8 cellular contexts compared by ENCODE assay signal in the genomic region with DNA sequence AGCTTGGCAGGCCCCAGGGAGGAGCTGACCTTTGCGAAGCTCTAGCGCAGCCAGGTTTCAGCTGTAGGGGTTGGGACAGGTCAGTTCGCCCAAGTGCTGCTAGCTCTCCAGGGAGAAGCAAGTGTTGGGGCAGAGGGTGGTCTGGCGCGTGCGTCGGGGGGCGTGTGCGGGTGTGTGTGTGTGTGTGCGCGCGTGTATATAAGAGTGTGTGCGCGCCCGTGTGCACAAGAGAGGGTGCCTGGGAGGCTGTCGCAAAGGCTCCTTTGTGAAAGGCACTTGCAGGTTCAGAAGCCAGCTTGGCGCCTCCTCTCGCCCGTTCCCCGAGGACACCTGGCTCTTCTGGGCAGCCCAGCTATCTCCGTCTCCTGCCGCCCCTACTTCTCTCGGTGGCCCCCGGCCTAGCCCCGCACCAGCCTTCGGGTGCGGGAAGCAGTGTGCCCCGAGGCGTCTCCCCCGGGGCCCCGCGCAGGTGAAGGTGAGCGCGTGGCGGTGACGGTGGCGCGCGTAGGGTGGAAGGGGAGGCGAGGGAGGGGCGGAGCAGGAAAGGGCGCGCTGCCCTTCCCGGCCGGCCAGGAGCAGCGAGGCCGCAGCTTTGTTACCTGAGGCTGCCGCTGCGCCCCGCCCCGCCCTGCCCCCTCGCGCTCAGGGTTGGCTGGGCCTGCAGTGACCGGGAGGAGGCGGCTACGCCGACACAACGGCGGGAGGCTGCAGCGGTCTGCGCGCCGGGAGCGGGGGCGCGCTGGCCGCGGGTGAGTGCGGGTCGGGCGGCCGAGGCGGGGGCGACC. TPM values are rescaled to one million over a fixed set of nuclear protein-coding genes. Genes with fewer than 3 reads are reported as not detected.
DNase-seq lines count a peak whose midpoint lies in the region; ATAC-seq and TF ChIP-seq lines count a peak whose summit lies in the region.

A gene with protein sequence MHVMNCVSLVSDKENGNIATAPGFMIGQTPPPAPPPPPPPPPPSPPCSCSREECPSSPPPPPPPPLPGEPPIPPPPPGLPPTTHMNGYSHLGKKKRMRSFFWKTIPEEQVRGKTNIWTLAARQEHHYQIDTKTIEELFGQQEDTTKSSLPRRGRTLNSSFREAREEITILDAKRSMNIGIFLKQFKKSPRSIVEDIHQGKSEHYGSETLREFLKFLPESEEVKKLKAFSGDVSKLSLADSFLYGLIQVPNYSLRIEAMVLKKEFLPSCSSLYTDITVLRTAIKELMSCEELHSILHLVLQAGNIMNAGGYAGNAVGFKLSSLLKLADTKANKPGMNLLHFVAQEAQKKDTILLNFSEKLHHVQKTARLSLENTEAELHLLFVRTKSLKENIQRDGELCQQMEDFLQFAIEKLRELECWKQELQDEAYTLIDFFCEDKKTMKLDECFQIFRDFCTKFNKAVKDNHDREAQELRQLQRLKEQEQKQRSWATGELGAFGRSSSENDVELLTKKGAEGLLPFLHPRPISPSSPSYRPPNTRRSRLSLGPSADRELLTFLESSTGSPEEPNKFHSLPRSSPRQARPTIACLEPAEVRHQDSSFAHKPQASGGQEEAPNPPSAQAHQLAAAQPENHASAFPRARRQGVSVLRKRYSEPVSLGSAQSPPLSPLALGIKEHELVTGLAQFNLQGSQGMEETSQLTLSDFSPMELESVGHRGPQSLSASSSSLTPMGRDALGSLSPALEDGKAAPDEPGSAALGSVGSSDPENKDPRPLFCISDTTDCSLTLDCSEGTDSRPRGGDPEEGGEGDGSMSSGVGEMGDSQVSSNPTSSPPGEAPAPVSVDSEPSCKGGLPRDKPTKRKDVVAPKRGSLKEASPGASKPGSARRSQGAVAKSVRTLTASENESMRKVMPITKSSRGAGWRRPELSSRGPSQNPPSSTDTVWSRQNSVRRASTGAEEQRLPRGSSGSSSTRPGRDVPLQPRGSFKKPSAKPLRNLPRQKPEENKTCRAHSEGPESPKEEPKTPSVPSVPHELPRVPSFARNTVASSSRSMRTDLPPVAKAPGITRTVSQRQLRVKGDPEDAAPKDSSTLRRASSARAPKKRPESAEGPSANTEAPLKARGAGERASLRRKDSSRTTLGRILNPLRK (plus strand): TSS at position 663 of the 785 bp plus-strand sequence. CDS start 6,735 bp downstream, outside the sequence.

- peak within 1 kb of the TSS; percentile 59 for H3K4me3 ChIP-seq in ovary

- DNase-seq in stimulated activated CD4-positive, alpha-beta T cell treated with anti-CD3 and anti-CD28 coated beads, Interleukin-12 subunit alpha, Interleukin-12 subunit beta, amount 100 ng/mL, for 4 hours, result peak; percentile 3
- DNase-seq in stimulated activated CD4-positive, alpha-beta T cell treated with anti-CD3 and anti-CD28 coated beads, Interleukin-1b, Interleukin-23, amount 100 ng/mL, for 48 hours, result no peak
- DNase-seq in NCI-H1048 (lab: John Stamatoyannopoulos, UW) (peak; percentile 26), glutamatergic neuron (peak; percentile 71), ovary (peak in 2 of 5 donors; percentile 19 to 28)
- DNase-seq in activated CD4-positive, alpha-beta memory T cell treated with anti-CD3 and anti-CD28 coated beads for 36 hours, result peak; percentile 31

- TF ChIP-seq CTCF in glutamatergic neuron (IDR thresholded peaks at IDR 0.05; ENCODE audit: partially characterized antibody, unreplicated experiment), result no peak
- TF ChIP-seq CTCF in ovary (IDR thresholded peaks at IDR 0.05), result no peak

- no peak for TF ChIP-seq EP300 in ovary (IDR thresholded peaks at IDR 0.05)

- no peaks in the 10 kb centered on the region for H3K9me3 Mint-ChIP-seq in activated CD4-positive, alpha-beta memory T cell treated with anti-CD3 and anti-CD28 coated beads for 36 hours
- H3K9me3 Mint-ChIP-seq in glutamatergic neuron (ENCODE audit: unreplicated experiment), result peaks cover 22% of the 10 kb centered on the region

- H3K27me3 Mint-ChIP-seq in activated CD4-positive, alpha-beta memory T cell treated with anti-CD3 and anti-CD28 coated beads for 36 hours, result peaks cover 48% of the 10 kb centered on the region
- peaks cover 30% of the 10 kb centered on the region for H3K27me3 Mint-ChIP-seq in glutamatergic neuron (ENCODE audit: unreplicated experiment)

- ATAC-seq in HG02763 (IDR thresholded peaks at IDR 0.05; ENCODE audit: unreplicated experiment) (no peak), GM21619 (IDR thresholded peaks at IDR 0.05; ENCODE audit: unreplicated experiment) (no peak)

- H3K4me3 Mint-ChIP-seq in activated CD4-positive, alpha-beta memory T cell treated with anti-CD3 and anti-CD28 coated beads for 36 hours, result peak within 1 kb of the TSS; percentile 60
- peak within 1 kb of the TSS; percentile 78 for H3K4me3 Mint-ChIP-seq in glutamatergic neuron (ENCODE audit: unreplicated experiment)

- peaks cover 12% of the 10 kb centered on the region for H3K4me1 Mint-ChIP-seq in activated CD4-positive, alpha-beta memory T cell treated with anti-CD3 and anti-CD28 coated beads for 36 hours (ENCODE audit: low read depth)
- peaks cover 35% of the 10 kb centered on the region for H3K4me1 Mint-ChIP-seq in glutamatergic neuron (ENCODE audit: low read depth, unreplicated experiment)

- peaks cover 5% of the 10 kb centered on the region for H3K4me1 ChIP-seq in ovary (ENCODE audit: insufficient read depth)

- intact Hi-C loops in activated CD4-positive, alpha-beta memory T cell treated with anti-CD3 and anti-CD28 coated beads for 36 hours (cut with micrococcal nuclease), result loop anchor here (1.0 to 5.0 kb wide), 2 partner anchors 149 to 191 kb away; no protein-coding TSS in a partner anchor
- intact Hi-C loops in ovary (cut with DNase I), result no loop called here

- 3 to 4% (median 4%) methylated on average over 60 to 74 of the region's 74 CpGs for WGBS in ovary, 3 donors

- no peak within 1 kb of the TSS for H3K27ac Mint-ChIP-seq in activated CD4-positive, alpha-beta memory T cell treated with anti-CD3 and anti-CD28 coated beads for 36 hours
- H3K27ac Mint-ChIP-seq in glutamatergic neuron (ENCODE audit: unreplicated experiment), result peak within 1 kb of the TSS; percentile 69

- H3K36me3 Mint-ChIP-seq in activated CD4-positive, alpha-beta memory T cell treated with anti-CD3 and anti-CD28 coated beads for 36 hours, result no peaks in the 10 kb centered on the region
- H3K36me3 Mint-ChIP-seq in glutamatergic neuron (ENCODE audit: unreplicated experiment), result no peaks in the 10 kb centered on the region

- H3K27ac ChIP-seq in ovary, result no peak within 1 kb of the TSS

- no peaks in the 10 kb centered on the region for H3K36me3 ChIP-seq in ovary

- no peaks in the 10 kb centered on the region for H3K27me3 ChIP-seq in ovary

- POLR2A ChIA-PET in activated CD4-positive, alpha-beta memory T cell treated with anti-CD3 and anti-CD28 coated beads for 36 hours (lab: Charles Lee), result no interaction called here

- no peak for TF ChIP-seq POLR2A in ovary (IDR thresholded peaks at IDR 0.05)

- CTCF ChIA-PET in activated CD4-positive, alpha-beta memory T cell treated with anti-CD3 and anti-CD28 coated beads for 36 hours (lab: Charles Lee), result interaction anchor here (0.6 to 2.0 kb wide), 6 partner anchors 12 to 277 kb away, joined by 3 to 9 read pairs (median 4); a partner anchor contains a TSS

- no peaks in the 10 kb centered on the region for H3K9me3 ChIP-seq in ovary

RNA-seq across cellular contexts. Expression of the gene that starts here (rescaled TPM):
- under 1 TPM; 0.07 TPM for total RNA-seq in activated CD4-positive, alpha-beta memory T cell treated with anti-CD3 and anti-CD28 coated beads for 36 hours
- total RNA-seq in glutamatergic neuron (ENCODE audit: unreplicated experiment) (42.0 TPM), ovary (1 to 10 TPM in 3 of 7 donors, under 1 TPM in 4; 0.30 to 2.0 (median 0.64) TPM)
- polyA plus RNA-seq in ovary, result 1 to 10 TPM in 1 of 2 donors, under 1 TPM in 1; 0.91 to 4.0 TPM

Comparison
In these comparisons a context has a peak if more than half of its experiments do, and no peak if none do; other contexts are left out.
1. RNA of the gene that starts here (total RNA-seq): 42.0 TPM in glutamatergic neuron (single experiment); 0.30 to 2.0 TPM in ovary and 0.07 TPM in activated CD4-positive, alpha-beta memory T cell treated with anti-CD3 and anti-CD28 coated beads for 36 hours; every median in the first group is over 10 times any median in the second.
2. Peak in DNase-seq in activated CD4-positive, alpha-beta memory T cell treated with anti-CD3 and anti-CD28 coated beads for 36 hours; RNA of the gene not detected or under 1 TPM.